ENCODE assay signal across 19 cellular contexts in the genomic region with DNA sequence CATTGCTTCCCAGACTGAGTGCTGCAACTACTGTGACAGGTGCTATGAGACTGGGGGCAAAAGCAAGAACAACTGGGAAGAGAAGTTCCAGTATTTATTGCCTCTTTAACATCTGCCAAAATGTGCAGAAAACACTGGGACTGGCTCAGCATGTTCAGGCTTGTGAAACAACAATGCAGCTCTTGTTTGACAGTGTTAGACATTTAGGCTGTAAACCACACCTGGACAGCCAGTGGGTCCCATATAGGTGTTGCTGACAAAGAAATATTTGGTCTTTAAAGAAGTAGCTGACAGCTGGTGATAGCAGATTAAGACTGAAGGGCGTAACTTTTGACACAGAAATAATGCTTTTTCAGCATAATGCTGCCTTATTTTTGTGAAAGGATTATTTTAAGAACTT.
"Had no signal": no experiment of that assay in that cellular context is flagged by ENCODE, and none has a peak within 500 bp of the region (broad histone marks: within the 10 kb centered on the region; RNA-seq: fewer than 3 reads in every experiment).

No MANE protein-coding gene starts in this region.

- ATAC-seq: activated CD8-positive, alpha-beta memory T cell treated with anti-CD3 and anti-CD28 coated beads, Interleukin-2, amount 10 ng/mL, durations not matched to agents 7 days and 5 days; heart right ventricle had no signal

- H3K27ac ChIP-seq: brain microvascular endothelial cell, esophagus squamous epithelium, heart right ventricle, left ventricle myocardium inferior, ovary, transverse colon had no signal

- H3K9me3 ChIP-seq: esophagus squamous epithelium, left ventricle myocardium inferior, ovary, transverse colon had no signal

- DNase-seq: activated CD4-positive, alpha-beta T cell treated with anti-CD3 and anti-CD28 coated beads, Interleukin-2, amount 50 U/mL, for 48 hours; activated CD4-positive, CD25-positive, alpha-beta regulatory T cell treated with anti-CD3 and anti-CD28 coated beads, Interleukin-2, amount 50 U/mL, for 72 hours; activated CD8-positive, alpha-beta memory T cell treated with anti-CD3 and anti-CD28 coated beads, Interleukin-2, amount 10 ng/mL, durations not matched to agents 7 days and 5 days; activated effector memory CD4-positive, alpha-beta T cell treated with anti-CD3 and anti-CD28 coated beads, Interleukin-2, amount 50 U/mL, for 16 hours; activated T-cell treated with anti-CD3 and anti-CD28 coated beads, Interleukin-2, amount 50 U/mL, for 24 hours; brain microvascular endothelial cell; endodermal cell; esophagus squamous epithelium; foreskin fibroblast; heart right ventricle; islet precursor cell; left ventricle myocardium inferior; mesendoderm; ovary; stimulated activated CD4-positive, alpha-beta T cell treated with anti-CD3 and anti-CD28 coated beads, Interleukin-12 subunit alpha, Interleukin-12 subunit beta, amount 100 ng/mL, for 4 hours; stimulated activated naive CD4-positive, alpha-beta T cell; substantia nigra; T-helper 9 cell; transverse colon had no signal

- H3K4me3 ChIP-seq: esophagus squamous epithelium, heart right ventricle, left ventricle myocardium inferior, ovary, transverse colon had no signal

- H3K36me3 ChIP-seq: brain microvascular endothelial cell, esophagus squamous epithelium, heart right ventricle, left ventricle myocardium inferior, ovary, transverse colon had no signal

- H3K4me1 ChIP-seq: heart right ventricle, left ventricle myocardium inferior, transverse colon had no signal

- H3K27me3 ChIP-seq: brain microvascular endothelial cell, ovary, transverse colon had no signal
